1 cellular context compared by ENCODE assay signal in the genomic region with DNA sequence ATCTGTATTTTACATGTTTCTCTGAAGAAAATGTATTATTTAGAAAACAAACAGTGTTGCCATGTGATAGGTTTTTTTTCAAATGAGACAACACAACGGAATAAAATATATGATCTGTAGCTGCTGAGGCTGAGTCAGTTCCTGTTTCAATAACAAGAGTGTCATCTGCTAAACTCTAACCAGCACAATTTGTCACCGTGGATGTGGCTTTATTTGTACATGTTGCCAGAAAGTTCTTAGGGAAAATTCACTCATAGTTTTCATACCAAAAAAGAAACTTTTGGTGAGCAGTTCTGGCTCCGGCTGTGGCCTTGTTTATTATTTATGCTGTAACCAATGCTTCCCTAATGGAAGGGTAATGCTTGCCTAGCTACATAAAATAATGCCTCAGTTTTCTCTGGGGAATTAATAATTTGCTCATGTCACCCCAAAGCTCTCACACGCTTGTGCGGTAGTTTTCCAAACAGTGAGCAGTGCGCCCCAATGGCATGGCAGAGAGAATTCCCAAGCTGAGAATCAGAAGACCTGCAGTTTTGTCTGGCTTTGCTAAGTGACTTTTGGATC.
TF ChIP-seq lines count a peak whose summit lies in the region.

No MANE protein-coding gene starts in this region.

TF ChIP-seq in K562, 482 proteins besides CTCF, POLR2A, EP300 and RAD21 (continued from another document and continues in another):
- TF ChIP-seq, protein P1, sequence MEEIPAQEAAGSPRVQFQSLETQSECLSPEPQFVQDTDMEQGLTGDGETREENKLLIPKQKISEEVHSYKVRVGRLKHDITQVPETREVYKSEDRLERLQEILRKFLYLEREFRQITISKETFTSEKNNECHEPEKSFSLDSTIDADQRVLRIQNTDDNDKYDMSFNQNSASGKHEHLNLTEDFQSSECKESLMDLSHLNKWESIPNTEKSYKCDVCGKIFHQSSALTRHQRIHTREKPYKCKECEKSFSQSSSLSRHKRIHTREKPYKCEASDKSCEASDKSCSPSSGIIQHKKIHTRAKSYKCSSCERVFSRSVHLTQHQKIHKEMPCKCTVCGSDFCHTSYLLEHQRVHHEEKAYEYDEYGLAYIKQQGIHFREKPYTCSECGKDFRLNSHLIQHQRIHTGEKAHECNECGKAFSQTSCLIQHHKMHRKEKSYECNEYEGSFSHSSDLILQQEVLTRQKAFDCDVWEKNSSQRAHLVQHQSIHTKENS (CRISPR knock-in tag; IDR thresholded peaks at IDR 0.05) = no peak
- TF ChIP-seq SP1 (CRISPR knock-in tag; IDR thresholded peaks at IDR 0.05) = no peak
- peak; percentile 37 for TF ChIP-seq KDM5B (IDR thresholded peaks at IDR 0.05; ENCODE audit: insufficient replicate concordance, low read depth, low read length)
- TF ChIP-seq ZNF253 (CRISPR knock-in tag; conservative IDR thresholded peaks at IDR 0.05) = no peak
- TF ChIP-seq FOXA3 (CRISPR knock-in tag; conservative IDR thresholded peaks at IDR 0.05 in 1 of 2, IDR thresholded peaks at IDR 0.05 in 1 of 2) = 0 out of 4 replicates have a peak, but pooled peaks have one; percentile 31 to 34
- TF ChIP-seq ETV5 (CRISPR knock-in tag; IDR thresholded peaks at IDR 0.05; ENCODE audit: low read depth) = no peak
- TF ChIP-seq ELF2 (CRISPR knock-in tag; IDR thresholded peaks at IDR 0.05) = no peak
- TF ChIP-seq SIRT6 (IDR thresholded peaks at IDR 0.05; ENCODE audit: low read depth, low read length) = no peak
- TF ChIP-seq ATF1 (CRISPR knock-in tag; IDR thresholded peaks at IDR 0.05) = no peak
- TF ChIP-seq ATF1 (tag; IDR thresholded peaks at IDR 0.05) = no peak
- no peak for TF ChIP-seq ZFX (CRISPR knock-in tag; IDR thresholded peaks at IDR 0.05)
- TF ChIP-seq GTF2F1 (IDR thresholded peaks at IDR 0.05; ENCODE audit: low read depth, low read length) = no peak
- TF ChIP-seq, protein P2, sequence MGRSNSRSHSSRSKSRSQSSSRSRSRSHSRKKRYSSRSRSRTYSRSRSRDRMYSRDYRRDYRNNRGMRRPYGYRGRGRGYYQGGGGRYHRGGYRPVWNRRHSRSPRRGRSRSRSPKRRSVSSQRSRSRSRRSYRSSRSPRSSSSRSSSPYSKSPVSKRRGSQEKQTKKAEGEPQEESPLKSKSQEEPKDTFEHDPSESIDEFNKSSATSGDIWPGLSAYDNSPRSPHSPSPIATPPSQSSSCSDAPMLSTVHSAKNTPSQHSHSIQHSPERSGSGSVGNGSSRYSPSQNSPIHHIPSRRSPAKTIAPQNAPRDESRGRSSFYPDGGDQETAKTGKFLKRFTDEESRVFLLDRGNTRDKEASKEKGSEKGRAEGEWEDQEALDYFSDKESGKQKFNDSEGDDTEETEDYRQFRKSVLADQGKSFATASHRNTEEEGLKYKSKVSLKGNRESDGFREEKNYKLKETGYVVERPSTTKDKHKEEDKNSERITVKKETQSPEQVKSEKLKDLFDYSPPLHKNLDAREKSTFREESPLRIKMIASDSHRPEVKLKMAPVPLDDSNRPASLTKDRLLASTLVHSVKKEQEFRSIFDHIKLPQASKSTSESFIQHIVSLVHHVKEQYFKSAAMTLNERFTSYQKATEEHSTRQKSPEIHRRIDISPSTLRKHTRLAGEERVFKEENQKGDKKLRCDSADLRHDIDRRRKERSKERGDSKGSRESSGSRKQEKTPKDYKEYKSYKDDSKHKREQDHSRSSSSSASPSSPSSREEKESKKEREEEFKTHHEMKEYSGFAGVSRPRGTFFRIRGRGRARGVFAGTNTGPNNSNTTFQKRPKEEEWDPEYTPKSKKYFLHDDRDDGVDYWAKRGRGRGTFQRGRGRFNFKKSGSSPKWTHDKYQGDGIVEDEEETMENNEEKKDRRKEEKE (IDR thresholded peaks at IDR 0.05; ENCODE audit: borderline replicate concordance in 1 of 2, control insufficient read depth in 1 of 2, low read depth in 2 of 2, low read length in 1 of 2) = no peak
- no peak for TF ChIP-seq TRIM24 (IDR thresholded peaks at IDR 0.05)
- TF ChIP-seq RBFOX2 (IDR thresholded peaks at IDR 0.05; ENCODE audit: low read depth, low read length) = peak; percentile 39; the same call in 1 of the 2 replicates
- TF ChIP-seq ZKSCAN1 (IDR thresholded peaks at IDR 0.05; ENCODE audit: low read depth, low read length) = no peak
- no peak for TF ChIP-seq HDAC2 (IDR thresholded peaks at IDR 0.05)
- no peak for TF ChIP-seq MYBL2 (IDR thresholded peaks at IDR 0.05; ENCODE audit: low read depth)
- TF ChIP-seq MYBL2 (CRISPR knock-in tag; IDR thresholded peaks at IDR 0.05; ENCODE audit: borderline replicate concordance) = no peak
- TF ChIP-seq NR4A1 (CRISPR knock-in tag; IDR thresholded peaks at IDR 0.05) = no peak
- no peak for TF ChIP-seq NR4A1 (tag; IDR thresholded peaks at IDR 0.05)
- no peak for TF ChIP-seq ESRRA (IDR thresholded peaks at IDR 0.05; ENCODE audit: borderline replicate concordance, low read depth)
- TF ChIP-seq ADNP (tag; IDR thresholded peaks at IDR 0.05) = no peak
- peak; percentile 79 for TF ChIP-seq RBBP5 (IDR thresholded peaks at IDR 0.05; ENCODE audit: borderline replicate concordance, insufficient read depth, low read length, poor library complexity, severe bottlenecking)
- TF ChIP-seq, protein P3, sequence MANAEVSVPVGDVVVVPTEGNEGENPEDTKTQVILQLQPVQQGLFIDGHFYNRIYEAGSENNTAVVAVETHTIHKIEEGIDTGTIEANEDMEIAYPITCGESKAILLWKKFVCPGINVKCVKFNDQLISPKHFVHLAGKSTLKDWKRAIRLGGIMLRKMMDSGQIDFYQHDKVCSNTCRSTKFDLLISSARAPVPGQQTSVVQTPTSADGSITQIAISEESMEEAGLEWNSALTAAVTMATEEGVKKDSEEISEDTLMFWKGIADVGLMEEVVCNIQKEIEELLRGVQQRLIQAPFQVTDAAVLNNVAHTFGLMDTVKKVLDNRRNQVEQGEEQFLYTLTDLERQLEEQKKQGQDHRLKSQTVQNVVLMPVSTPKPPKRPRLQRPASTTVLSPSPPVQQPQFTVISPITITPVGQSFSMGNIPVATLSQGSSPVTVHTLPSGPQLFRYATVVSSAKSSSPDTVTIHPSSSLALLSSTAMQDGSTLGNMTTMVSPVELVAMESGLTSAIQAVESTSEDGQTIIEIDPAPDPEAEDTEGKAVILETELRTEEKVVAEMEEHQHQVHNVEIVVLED (CRISPR knock-in tag; IDR thresholded peaks at IDR 0.05) = no peak
- TF ChIP-seq ZNF347 (CRISPR knock-in tag; IDR thresholded peaks at IDR 0.05; ENCODE audit: low read depth) = no peak
- TF ChIP-seq, protein P4, sequence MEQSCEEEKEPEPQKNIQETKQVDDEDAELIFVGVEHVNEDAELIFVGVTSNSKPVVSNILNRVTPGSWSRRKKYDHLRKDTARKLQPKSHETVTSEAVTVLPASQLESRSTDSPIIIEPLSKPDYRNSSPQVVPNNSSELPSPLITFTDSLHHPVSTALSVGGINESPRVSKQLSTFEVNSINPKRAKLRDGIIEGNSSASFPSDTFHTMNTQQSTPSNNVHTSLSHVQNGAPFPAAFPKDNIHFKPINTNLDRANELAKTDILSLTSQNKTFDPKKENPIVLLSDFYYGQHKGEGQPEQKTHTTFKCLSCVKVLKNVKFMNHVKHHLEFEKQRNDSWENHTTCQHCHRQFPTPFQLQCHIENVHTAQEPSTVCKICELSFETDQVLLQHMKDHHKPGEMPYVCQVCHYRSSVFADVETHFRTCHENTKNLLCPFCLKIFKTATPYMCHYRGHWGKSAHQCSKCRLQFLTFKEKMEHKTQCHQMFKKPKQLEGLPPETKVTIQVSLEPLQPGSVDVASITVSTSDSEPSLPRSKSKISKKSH (CRISPR knock-in tag; IDR thresholded peaks at IDR 0.05) = no peak
- TF ChIP-seq, protein P5, sequence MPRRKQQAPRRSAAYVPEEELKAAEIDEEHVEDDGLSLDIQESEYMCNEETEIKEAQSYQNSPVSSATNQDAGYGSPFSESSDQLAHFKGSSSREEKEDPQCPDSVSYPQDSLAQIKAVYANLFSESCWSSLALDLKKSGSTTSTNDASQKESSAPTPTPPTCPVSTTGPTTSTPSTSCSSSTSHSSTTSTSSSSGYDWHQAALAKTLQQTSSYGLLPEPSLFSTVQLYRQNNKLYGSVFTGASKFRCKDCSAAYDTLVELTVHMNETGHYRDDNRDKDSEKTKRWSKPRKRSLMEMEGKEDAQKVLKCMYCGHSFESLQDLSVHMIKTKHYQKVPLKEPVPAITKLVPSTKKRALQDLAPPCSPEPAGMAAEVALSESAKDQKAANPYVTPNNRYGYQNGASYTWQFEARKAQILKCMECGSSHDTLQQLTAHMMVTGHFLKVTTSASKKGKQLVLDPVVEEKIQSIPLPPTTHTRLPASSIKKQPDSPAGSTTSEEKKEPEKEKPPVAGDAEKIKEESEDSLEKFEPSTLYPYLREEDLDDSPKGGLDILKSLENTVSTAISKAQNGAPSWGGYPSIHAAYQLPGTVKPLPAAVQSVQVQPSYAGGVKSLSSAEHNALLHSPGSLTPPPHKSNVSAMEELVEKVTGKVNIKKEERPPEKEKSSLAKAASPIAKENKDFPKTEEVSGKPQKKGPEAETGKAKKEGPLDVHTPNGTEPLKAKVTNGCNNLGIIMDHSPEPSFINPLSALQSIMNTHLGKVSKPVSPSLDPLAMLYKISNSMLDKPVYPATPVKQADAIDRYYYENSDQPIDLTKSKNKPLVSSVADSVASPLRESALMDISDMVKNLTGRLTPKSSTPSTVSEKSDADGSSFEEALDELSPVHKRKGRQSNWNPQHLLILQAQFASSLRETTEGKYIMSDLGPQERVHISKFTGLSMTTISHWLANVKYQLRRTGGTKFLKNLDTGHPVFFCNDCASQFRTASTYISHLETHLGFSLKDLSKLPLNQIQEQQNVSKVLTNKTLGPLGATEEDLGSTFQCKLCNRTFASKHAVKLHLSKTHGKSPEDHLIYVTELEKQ (CRISPR knock-in tag; IDR thresholded peaks at IDR 0.05) = no peak
- TF ChIP-seq, protein P6, sequence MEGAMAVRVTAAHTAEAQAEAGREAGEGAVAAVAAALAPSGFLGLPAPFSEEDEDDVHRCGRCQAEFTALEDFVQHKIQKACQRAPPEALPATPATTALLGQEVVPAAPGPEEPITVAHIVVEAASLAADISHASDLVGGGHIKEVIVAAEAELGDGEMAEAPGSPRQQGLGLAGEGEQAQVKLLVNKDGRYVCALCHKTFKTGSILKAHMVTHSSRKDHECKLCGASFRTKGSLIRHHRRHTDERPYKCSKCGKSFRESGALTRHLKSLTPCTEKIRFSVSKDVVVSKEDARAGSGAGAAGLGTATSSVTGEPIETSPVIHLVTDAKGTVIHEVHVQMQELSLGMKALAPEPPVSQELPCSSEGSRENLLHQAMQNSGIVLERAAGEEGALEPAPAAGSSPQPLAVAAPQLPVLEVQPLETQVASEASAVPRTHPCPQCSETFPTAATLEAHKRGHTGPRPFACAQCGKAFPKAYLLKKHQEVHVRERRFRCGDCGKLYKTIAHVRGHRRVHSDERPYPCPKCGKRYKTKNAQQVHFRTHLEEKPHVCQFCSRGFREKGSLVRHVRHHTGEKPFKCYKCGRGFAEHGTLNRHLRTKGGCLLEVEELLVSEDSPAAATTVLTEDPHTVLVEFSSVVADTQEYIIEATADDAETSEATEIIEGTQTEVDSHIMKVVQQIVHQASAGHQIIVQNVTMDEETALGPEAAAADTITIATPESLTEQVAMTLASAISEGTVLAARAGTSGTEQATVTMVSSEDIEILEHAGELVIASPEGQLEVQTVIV (CRISPR knock-in tag; IDR thresholded peaks at IDR 0.05; ENCODE audit: borderline replicate concordance) = 0 out of 2 replicates have a peak, but pooled peaks have one; percentile 50
- TF ChIP-seq NCOR1 (IDR thresholded peaks at IDR 0.05) = peak; percentile 17; the same call in 1 of the 2 replicates
- no peak for TF ChIP-seq CHD2 (IDR thresholded peaks at IDR 0.05; ENCODE audit: low read depth, low read length)
- TF ChIP-seq SIX5 (IDR thresholded peaks at IDR 0.05; ENCODE audit: borderline replicate concordance in 1 of 2, insufficient read depth in 1 of 2, low read depth in 1 of 2, low read length in 2 of 2) = no peak
- TF ChIP-seq MED1 (CRISPR knock-in tag; IDR thresholded peaks at IDR 0.05; ENCODE audit: borderline replicate concordance) = no peak
- no peak for TF ChIP-seq CEBPG (CRISPR knock-in tag; IDR thresholded peaks at IDR 0.05)
- TF ChIP-seq CEBPG (tag; conservative IDR thresholded peaks at IDR 0.05 in 1 of 2, IDR thresholded peaks at IDR 0.05 in 1 of 2) = no peak; a peak in 1 of 4 replicates
- no peak for TF ChIP-seq NR2C1 (IDR thresholded peaks at IDR 0.05)
- TF ChIP-seq NR2C1 (tag; IDR thresholded peaks at IDR 0.05) = no peak
- no peak for TF ChIP-seq ZNF444 (CRISPR knock-in tag; IDR thresholded peaks at IDR 0.05)
- TF ChIP-seq, protein P7, sequence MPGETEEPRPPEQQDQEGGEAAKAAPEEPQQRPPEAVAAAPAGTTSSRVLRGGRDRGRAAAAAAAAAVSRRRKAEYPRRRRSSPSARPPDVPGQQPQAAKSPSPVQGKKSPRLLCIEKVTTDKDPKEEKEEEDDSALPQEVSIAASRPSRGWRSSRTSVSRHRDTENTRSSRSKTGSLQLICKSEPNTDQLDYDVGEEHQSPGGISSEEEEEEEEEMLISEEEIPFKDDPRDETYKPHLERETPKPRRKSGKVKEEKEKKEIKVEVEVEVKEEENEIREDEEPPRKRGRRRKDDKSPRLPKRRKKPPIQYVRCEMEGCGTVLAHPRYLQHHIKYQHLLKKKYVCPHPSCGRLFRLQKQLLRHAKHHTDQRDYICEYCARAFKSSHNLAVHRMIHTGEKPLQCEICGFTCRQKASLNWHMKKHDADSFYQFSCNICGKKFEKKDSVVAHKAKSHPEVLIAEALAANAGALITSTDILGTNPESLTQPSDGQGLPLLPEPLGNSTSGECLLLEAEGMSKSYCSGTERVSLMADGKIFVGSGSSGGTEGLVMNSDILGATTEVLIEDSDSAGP (CRISPR knock-in tag; IDR thresholded peaks at IDR 0.05) = no peak
- TF ChIP-seq RFX1 (IDR thresholded peaks at IDR 0.05) = peak; percentile 59
- peak; percentile 73 for TF ChIP-seq ETV1 (tag; conservative IDR thresholded peaks at IDR 0.05; ENCODE audit: low read depth)
- no peak for TF ChIP-seq EGR1 (conservative IDR thresholded peaks at IDR 0.05)
- TF ChIP-seq ZNF584 (CRISPR knock-in tag; IDR thresholded peaks at IDR 0.05; ENCODE audit: low read depth) = peak; percentile 73; the same call in 1 of the 2 replicates
- no peak for TF ChIP-seq SRSF9 (IDR thresholded peaks at IDR 0.05; ENCODE audit: borderline replicate concordance, low read depth, low read length)
- 0 out of 2 replicates have a peak, but pooled peaks have one; percentile 13 for TF ChIP-seq LEF1 (IDR thresholded peaks at IDR 0.05)
- TF ChIP-seq, protein P8, sequence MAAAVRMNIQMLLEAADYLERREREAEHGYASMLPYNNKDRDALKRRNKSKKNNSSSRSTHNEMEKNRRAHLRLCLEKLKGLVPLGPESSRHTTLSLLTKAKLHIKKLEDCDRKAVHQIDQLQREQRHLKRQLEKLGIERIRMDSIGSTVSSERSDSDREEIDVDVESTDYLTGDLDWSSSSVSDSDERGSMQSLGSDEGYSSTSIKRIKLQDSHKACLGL (CRISPR knock-in tag; IDR thresholded peaks at IDR 0.05; ENCODE audit: borderline replicate concordance, poor library complexity, severe bottlenecking) = no peak
- no peak for TF ChIP-seq STAT5B (CRISPR knock-in tag; IDR thresholded peaks at IDR 0.05)
- TF ChIP-seq HDAC3 (IDR thresholded peaks at IDR 0.05; ENCODE audit: borderline replicate concordance, partially characterized antibody) = peak; percentile 36
- no peak for TF ChIP-seq HMG20B (CRISPR knock-in tag; IDR thresholded peaks at IDR 0.05)
- no peak for TF ChIP-seq HDAC1 (IDR thresholded peaks at IDR 0.05)
- no peak for TF ChIP-seq ZNF212 (CRISPR knock-in tag; IDR thresholded peaks at IDR 0.05)
